Comparison of ENCODE assay signal across 9 cellular contexts in the genomic region with DNA sequence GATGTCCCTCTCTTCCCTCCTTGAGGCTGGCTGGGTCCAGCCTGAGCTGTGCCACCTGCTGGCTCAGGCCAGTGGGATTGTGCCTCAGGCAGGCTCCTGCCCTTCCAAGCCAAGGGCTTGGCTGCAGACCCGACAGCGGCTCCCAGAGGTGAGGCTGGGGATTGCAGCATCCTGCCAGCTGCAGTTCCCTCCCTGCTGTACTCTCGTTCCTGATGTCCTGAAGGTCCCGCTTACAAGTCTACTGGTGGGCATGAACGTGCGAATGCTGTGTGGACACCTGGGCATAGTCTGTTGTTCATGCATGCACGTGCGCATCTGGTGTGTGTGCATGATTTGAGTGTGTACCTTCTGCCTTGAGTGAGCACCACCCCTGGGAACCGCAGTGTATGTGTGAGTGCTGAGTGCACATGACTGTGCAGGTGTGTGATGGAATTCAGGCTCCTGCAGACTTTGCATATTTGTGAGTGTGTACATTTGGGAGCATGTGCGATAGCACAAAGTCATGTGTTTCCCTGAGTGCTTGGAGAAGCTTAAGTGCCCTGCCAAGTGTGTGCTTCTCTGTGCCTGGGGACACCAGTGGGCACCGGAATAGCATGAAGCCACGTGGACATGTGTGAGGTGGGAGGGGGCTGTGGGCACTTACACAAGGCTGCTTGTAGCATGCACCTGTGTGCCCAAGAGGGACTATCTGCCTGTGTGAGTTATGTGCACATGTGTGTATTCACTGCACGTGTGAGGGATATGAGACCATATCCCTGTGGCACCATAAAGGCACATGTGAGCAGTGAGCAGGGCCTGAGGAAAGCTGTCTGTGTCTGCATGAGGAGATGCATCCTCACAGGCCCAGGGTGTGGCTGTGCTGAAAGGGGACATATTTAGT. TPM values are rescaled to one million over a fixed set of nuclear protein-coding genes. Genes with fewer than 3 reads are reported as not detected.
DNase-seq lines count a peak whose midpoint lies in the region; ATAC-seq and TF ChIP-seq lines count a peak whose summit lies in the region.
"Had no signal": no experiment of that assay in that cellular context is flagged by ENCODE, and none has a peak within 500 bp of the region (broad histone marks: within the 10 kb centered on the region; RNA-seq: fewer than 3 reads in every experiment).

No MANE protein-coding gene starts in this region.

- TF ChIP-seq CTCF in natural killer cell (IDR thresholded peaks at IDR 0.05): peak; percentile 61

- no peak overlapping the region for H3K4me3 ChIP-seq in HAP-1

- DNase-seq in COLO668 (lab: John Stamatoyannopoulos, UW; ENCODE audit: unreplicated experiment) (peak; percentile 80), HAP-1 (ENCODE audit: low spot score in 2 of 2) (peak; percentile 49 to 87), NCI-H82 treated with DMSO at 0.1 percent for 48 hours (lab: John Stamatoyannopoulos, UW; ENCODE audit: unreplicated experiment) (peak; percentile 18), natural killer cell (peak; percentile 47), superior temporal gyrus (ENCODE audit: extremely low spot score) (peak; percentile 78)
- peak; percentile 47 for DNase-seq in activated CD8-positive, alpha-beta memory T cell treated with anti-CD3 and anti-CD28 coated beads, Interleukin-2, amount 50 U/mL, for 4 hours

- H3K4me1 ChIP-seq in HAP-1: no peaks in the 10 kb centered on the region

- ATAC-seq in esophagus mucosa (peak; percentile 45), natural killer cell (peak; percentile 56 to 82 (median 73)), HG03196 (IDR thresholded peaks at IDR 0.05; ENCODE audit: unreplicated experiment) (no peak)

- no peaks in the 10 kb centered on the region for H3K36me3 ChIP-seq in HAP-1 (replicated peaks)

- peaks cover 0 to 8% of the 10 kb centered on the region in 2 donors for H3K4me1 Mint-ChIP-seq in natural killer cell

- in situ Hi-C loops in HAP-1 (cut with MboI; ENCODE audit: low sequenced_read_pairs): no loop called here

- H3K36me3 Mint-ChIP-seq in natural killer cell: no peaks in the 10 kb centered on the region

- peaks cover 7% of the 10 kb centered on the region for H3K27me3 ChIP-seq in HAP-1 (ENCODE audit: low read depth)

- no peaks in the 10 kb centered on the region for H3K9me3 Mint-ChIP-seq in natural killer cell

- peaks cover 5 to 16% of the 10 kb centered on the region in 2 donors for H3K27me3 Mint-ChIP-seq in natural killer cell (ENCODE audit: low read depth in 2 of 2)

- no peak overlapping the region for H3K4me3 Mint-ChIP-seq in natural killer cell

- H3K9me3 ChIP-seq in HAP-1: no peaks in the 10 kb centered on the region

- no peak overlapping the region for H3K27ac Mint-ChIP-seq in natural killer cell

- intact Hi-C loops in natural killer cell (cut with micrococcal nuclease): no loop called here

RNA-seq across cellular contexts. Expression of a gene that starts 19.3 kb away (rescaled TPM):
- total RNA-seq in esophagus mucosa: 113 TPM
- total RNA-seq in natural killer cell: under 1 TPM in 1 of 3 donors, not detected in 2; 0.54 TPM

RNA-seq across cellular contexts. Expression of a gene that starts 22.0 kb away (rescaled TPM):
- 17.9 TPM for total RNA-seq in esophagus mucosa
- total RNA-seq in natural killer cell: not detected
- total RNA-seq: T-helper 2 cell treated with Interferon-gamma antibody and Interleukin-4, amounts not matched to agents 100 ng/mL and 5 ng/mL, for 36 hours had no signal

Comparison
In these comparisons a context has a peak if more than half of its experiments do, and no peak if none do; other contexts are left out.
1. DNase-seq: peak in every context shown above with its lines; median percentile 80 in COLO668; 78 in superior temporal gyrus; 68 in HAP-1; 47 in activated CD8-positive, alpha-beta memory T cell treated with anti-CD3 and anti-CD28 coated beads, Interleukin-2, amount 50 U/mL, for 4 hours; 47 in natural killer cell; 18 in NCI-H82 treated with DMSO at 0.1 percent for 48 hours.
2. RNA of a gene that starts 19.3 kb away (total RNA-seq): 113 TPM in esophagus mucosa (single experiment); 0.54 TPM in natural killer cell; every median in the first group is over 10 times any median in the second.
3. RNA of a gene that starts 22.0 kb away (total RNA-seq): 17.9 TPM in esophagus mucosa (single experiment); not detected in natural killer cell; every median in the first group is over 10 times any median in the second.